ENCODE assay signal across 8 cellular contexts in the genomic region with DNA sequence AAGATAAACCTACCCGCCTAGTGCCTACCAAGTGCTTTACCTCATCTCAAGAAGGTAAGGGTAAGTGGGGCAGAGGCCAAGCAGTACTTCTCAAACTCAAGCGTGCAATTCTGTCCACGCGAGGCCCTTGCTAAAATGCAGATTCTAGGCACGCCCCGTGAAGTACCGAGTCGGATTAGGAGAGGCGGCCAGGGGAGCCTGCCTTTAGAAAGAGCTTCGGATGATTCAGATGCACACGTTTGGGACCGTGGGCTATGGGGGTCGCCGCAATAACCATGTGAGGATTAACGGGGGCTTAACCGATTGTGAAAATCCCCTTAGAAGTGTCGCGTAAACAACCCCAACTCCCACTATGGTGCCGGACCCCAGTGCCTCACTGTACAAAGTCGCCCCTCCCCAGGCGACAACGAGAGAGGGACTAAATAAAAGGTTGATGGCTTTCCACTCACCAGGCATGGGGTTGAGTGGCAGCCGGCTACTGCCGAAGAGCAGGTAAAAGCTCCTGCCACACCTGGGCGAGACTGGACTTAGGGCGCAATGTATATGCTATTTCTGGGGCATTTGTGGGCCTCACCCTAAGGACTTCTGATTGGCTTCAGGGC. TPM values are rescaled to one million over a fixed set of nuclear protein-coding genes. Genes with fewer than 3 reads are reported as not detected.
DNase-seq lines count a peak whose midpoint lies in the region; ATAC-seq and TF ChIP-seq lines count a peak whose summit lies in the region.

No MANE protein-coding gene starts in this region.

- H3K9ac ChIP-seq in MM.1S (ENCODE audit: low read length) = peak overlapping the region; percentile 79

- peak overlapping the region; percentile 72 for H2AFZ ChIP-seq in MM.1S (ENCODE audit: low read length)

- peak overlapping the region; percentile 79 for H3K4me2 ChIP-seq in MM.1S (ENCODE audit: low read depth, low read length)

- no peak for TF ChIP-seq CTCF in MM.1S (IDR thresholded peaks at IDR 0.05; ENCODE audit: low read length)
- no peak for TF ChIP-seq CTCF in ascending aorta (IDR thresholded peaks at IDR 0.05)

- H3K4me1 ChIP-seq in MM.1S (ENCODE audit: low read length) (peaks cover 32% of the 10 kb centered on the region), ascending aorta (peaks cover 0 to 28% of the 10 kb centered on the region in 2 donors)

- H3K9me3 ChIP-seq in MM.1S (replicated peaks; ENCODE audit: insufficient read depth, low read length) (no peaks in the 10 kb centered on the region), ascending aorta (no peaks in the 10 kb centered on the region)

- peak overlapping the region; percentile 53; the same call in 1 of the 2 replicates for H3K27ac ChIP-seq in MM.1S (ENCODE audit: low read length)
- H3K27ac ChIP-seq in ascending aorta = peak overlapping the region; percentile 84 to 91

- intact Hi-C loops in ascending aorta (cut with DNase I) = loop anchor here (5.0 to 10.0 kb wide), 2 partner anchors 201 to 212 kb away; partner anchors contain the start of genes SNX11 and TBKBP1

- peaks cover 10% of the 10 kb centered on the region; the same call in 1 of the 2 replicates for H3F3A ChIP-seq in MM.1S (ENCODE audit: insufficient read depth, low read length)

- ATAC-seq in HG03175 (IDR thresholded peaks at IDR 0.05; ENCODE audit: unreplicated experiment) (no peak), GM19463 (IDR thresholded peaks at IDR 0.05; ENCODE audit: unreplicated experiment) (no peak)

- H3K79me2 ChIP-seq in MM.1S (ENCODE audit: low read length) = peaks cover 44% of the 10 kb centered on the region

- no peaks in the 10 kb centered on the region for H3K27me3 ChIP-seq in MM.1S (replicated peaks; ENCODE audit: insufficient read depth, low read length)
- H3K27me3 ChIP-seq in ascending aorta = no peaks in the 10 kb centered on the region

- no peaks in the 10 kb centered on the region for H4K20me1 ChIP-seq in MM.1S (ENCODE audit: insufficient read depth, low read length)

- no peaks in the 10 kb centered on the region for H3K9me2 ChIP-seq in MM.1S (replicated peaks; ENCODE audit: insufficient read depth, low read length)

- peak; percentile 21 for DNase-seq in EL
- peak; percentile 27 for DNase-seq in MM.1S
- no peak for DNase-seq in ascending aorta (ENCODE audit: low spot score in 2 of 2)
- DNase-seq in inferior parietal cortex (ENCODE audit: extremely low spot score) = peak; percentile 41
- DNase-seq in stimulated activated CD4-positive, alpha-beta T cell treated with anti-CD3 and anti-CD28 coated beads, Interleukin-12 subunit alpha, Interleukin-12 subunit beta, amount 100 ng/mL, for 48 hours (ENCODE audit: low read depth in 2 of 3, low spot score in 1 of 3) = peak in 2 of 3 donors; percentile 4 to 27
- DNase-seq in NCI-H187 (lab: John Stamatoyannopoulos, UW) = no peak

- peak overlapping the region; percentile 86 for H3K4me3 ChIP-seq in MM.1S (ENCODE audit: low read length)
- peak overlapping the region; percentile 74 to 84 for H3K4me3 ChIP-seq in ascending aorta

- no peaks in the 10 kb centered on the region for H3K36me3 ChIP-seq in MM.1S (replicated peaks; ENCODE audit: insufficient read depth, low read length)
- no peaks in the 10 kb centered on the region for H3K36me3 ChIP-seq in ascending aorta

RNA-seq across cellular contexts. Expression of gene SP2, which starts 0.7 kb away (rescaled TPM):
- 198 TPM for total RNA-seq in ascending aorta

RNA-seq across cellular contexts. Expression of gene SP6, which starts 44.4 kb away (rescaled TPM):
- 0.11 TPM for total RNA-seq in ascending aorta

RNA-seq across cellular contexts. Expression of gene PNPO, which starts 46.0 kb away (rescaled TPM):
- 36.7 TPM for total RNA-seq in ascending aorta

RNA-seq across cellular contexts. Expression of gene SCRN2, which starts 54.3 kb away (rescaled TPM):
- total RNA-seq in ascending aorta = 126 TPM

Comparison
In these comparisons a context has a peak if more than half of its experiments do, and no peak if none do; other contexts are left out.
1. DNase-seq: peak in EL (single experiment), MM.1S (single experiment), inferior parietal cortex (single experiment) and stimulated activated CD4-positive, alpha-beta T cell treated with anti-CD3 and anti-CD28 coated beads, Interleukin-12 subunit alpha, Interleukin-12 subunit beta, amount 100 ng/mL, for 48 hours (2 of 3); none in ascending aorta (0 of 2) and NCI-H187 (0 of 2).